In genomic region chr3:54202029-54202428, GRCh38 we compare ENCODE assay signal across 28 cellular contexts.
"Had no signal": no experiment of that assay in that cellular context is flagged by ENCODE, and none has a peak within 500 bp of the region (broad histone marks: within the 10 kb centered on the region; RNA-seq: fewer than 3 reads in every experiment).

No MANE protein-coding gene starts in this region.

- H3K27ac ChIP-seq: neutrophil, ovary, parathyroid adenoma, psoas muscle, right lobe of liver, sigmoid colon, stomach, thoracic aorta, thyroid gland, tibial nerve, upper lobe of left lung, vagina had no signal

- H3K4me1 ChIP-seq: psoas muscle, right lobe of liver, stomach, thyroid gland, tibial nerve, upper lobe of left lung, vagina had no signal

- DNase-seq: naive thymus-derived CD8-positive, alpha-beta T cell; nephron progenitor cell; nucleus accumbens; ovary; posterior cingulate gyrus; psoas muscle; right cardiac atrium; right lobe of liver; sigmoid colon; small intestine; stimulated activated CD4-positive, alpha-beta T cell treated with anti-CD3 and anti-CD28 coated beads, Interleukin-15, amount 100 ng/mL, for 24 hours; stimulated activated CD4-positive, alpha-beta T cell treated with anti-CD3 and anti-CD28 coated beads, Interleukin-2, amount 100 ng/mL, for 24 hours; stimulated activated CD4-positive, alpha-beta T cell treated with anti-CD3 and anti-CD28 coated beads, Interleukin-2, amount 100 ng/mL, for 48 hours; stimulated activated CD4-positive, alpha-beta T cell treated with anti-CD3 and anti-CD28 coated beads, Interleukin-4, amount 100 ng/mL, for 24 hours; stimulated activated naive B cell treated with anti-CD40 and anti-IgM and Interleukin-4, amounts not matched to agents 10 μg/mL and 1 μg/mL and 100 μg/mL, for 72 hours; stimulated activated naive CD4-positive, alpha-beta T cell treated with Interleukin-2 at 50 U/mL for 16 hours; stomach; thyroid gland; trophoblast cell; upper lobe of left lung had no signal

- H3K4me3 ChIP-seq: ovary, psoas muscle, right lobe of liver, sigmoid colon, stomach, thoracic aorta, thyroid gland, tibial nerve, upper lobe of left lung, vagina had no signal

- H2AFZ ChIP-seq: parathyroid adenoma had no signal

- H3K9me3 ChIP-seq: neutrophil, ovary, psoas muscle, right lobe of liver, sigmoid colon, stomach, thoracic aorta, thyroid gland, tibial nerve, upper lobe of left lung, vagina had no signal

- FAIRE-seq: small intestine, urothelium cell line had no signal

- H3K9ac ChIP-seq: parathyroid adenoma had no signal

- ATAC-seq: naive thymus-derived CD8-positive, alpha-beta T cell; natural killer cell treated with Interleukin-12 subunit alpha and Interleukin-12 subunit beta and Interleukin-15 and Interleukin-18, amount 100 ng/mL, for 72 hours; psoas muscle; right lobe of liver; stimulated activated effector memory CD8-positive, alpha-beta T cell treated with anti-CD3 and anti-CD28 coated beads, Interleukin-12 subunit alpha, Interleukin-12 subunit beta, amount 100 ng/mL, for 72 hours; stimulated activated naive B cell treated with anti-CD40 and anti-IgM and Interleukin-4, amounts not matched to agents 10 μg/mL and 1 μg/mL and 100 μg/mL, for 72 hours had no signal

- H3K79me2 ChIP-seq: parathyroid adenoma had no signal

- H3K36me3 ChIP-seq: neutrophil, ovary, right lobe of liver, sigmoid colon, stomach, thoracic aorta, thyroid gland, tibial nerve, upper lobe of left lung, vagina had no signal

- H3K27me3 ChIP-seq: neutrophil, ovary, right lobe of liver, sigmoid colon, stomach, thyroid gland, tibial nerve, upper lobe of left lung, vagina had no signal
